16 cellular contexts compared by ENCODE assay signal in the genomic region with DNA sequence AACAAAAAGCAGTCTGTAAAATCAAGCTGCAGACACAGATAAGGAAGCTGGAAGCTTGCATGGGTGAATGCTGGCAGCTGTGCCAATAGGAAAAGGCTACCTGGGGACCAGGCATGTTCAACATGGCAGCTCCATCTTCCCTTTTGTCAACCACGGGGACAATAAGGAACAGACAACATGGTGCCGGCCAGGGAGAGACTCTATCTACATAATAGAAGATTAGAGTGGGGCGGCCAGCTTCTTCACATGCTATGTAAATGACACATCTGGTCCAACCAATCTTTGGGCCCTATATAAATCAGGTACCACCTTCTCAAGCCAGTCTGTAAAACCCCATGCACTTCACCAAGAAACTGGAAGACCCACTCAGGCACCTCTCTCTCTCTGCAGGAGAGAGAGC.
DNase-seq lines count a peak whose midpoint lies in the region; ATAC-seq and TF ChIP-seq lines count a peak whose summit lies in the region.
"Had no signal": no experiment of that assay in that cellular context is flagged by ENCODE, and none has a peak within 500 bp of the region (broad histone marks: within the 10 kb centered on the region; RNA-seq: fewer than 3 reads in every experiment).

No MANE protein-coding gene starts in this region.

- peaks cover 10% of the 10 kb centered on the region for H3K27me3 Mint-ChIP-seq in neural progenitor cell (ENCODE audit: insufficient read depth, low read depth)
- H3K27me3 Mint-ChIP-seq in activated naive CD8-positive, alpha-beta T cell treated with anti-CD3 and anti-CD28 coated beads, Interleukin-2, amount 50 U/mL, for 24 hours: peaks cover 8% of the 10 kb centered on the region

- H3K79me2 ChIP-seq in neural progenitor cell (ENCODE audit: low read depth): no peaks in the 10 kb centered on the region

- H3K27ac ChIP-seq in 22Rv1: peak overlapping the region; percentile 51; the same call in 1 of the 2 replicates
- H3K27ac ChIP-seq in neural progenitor cell: no peak overlapping the region
- H3K27ac ChIP-seq: A549, C4-2B, HL-60 had no signal

- no peaks in the 10 kb centered on the region for H3K36me3 ChIP-seq in NT2/D1 (ENCODE audit: insufficient read depth, insufficient read length, low read length)
- H3K36me3 ChIP-seq in neural progenitor cell: no peaks in the 10 kb centered on the region

- H3K9me3 ChIP-seq in NT2/D1 (ENCODE audit: insufficient read depth, low read length): no peaks in the 10 kb centered on the region
- no peaks in the 10 kb centered on the region for H3K9me3 ChIP-seq in neural progenitor cell (ENCODE audit: low read depth)
- H3K9me3 ChIP-seq: A549, Caco-2 had no signal

- DNase-seq in ELF-1 (ENCODE audit: low read depth, low spot score) (peak; percentile 6), NT2/D1 (ENCODE audit: low read depth, low spot score) (peak; percentile 46), neural progenitor cell (ENCODE audit: low spot score) (no peak), T-helper 1 cell (no peak), mucosa of gallbladder (ENCODE audit: low spot score) (no peak)
- DNase-seq in activated naive CD8-positive, alpha-beta T cell treated with anti-CD3 and anti-CD28 coated beads, Interleukin-2, amount 50 U/mL, for 24 hours: no peak
- DNase-seq: AML-193; Caco-2; CD4-positive, alpha-beta T cell; GDM1; GOT3; HCEC 1CT had no signal

- H3K9ac ChIP-seq in NT2/D1 (ENCODE audit: insufficient read length, low read depth) (no peak overlapping the region), neural progenitor cell (no peak overlapping the region)

- H3K4me2 ChIP-seq in neural progenitor cell: no peak overlapping the region
- H3K4me2 ChIP-seq: A549 had no signal

- H3F3A ChIP-seq in neural progenitor cell (ENCODE audit: low read depth): no peaks in the 10 kb centered on the region

- peak overlapping the region; percentile 57 for H2AFZ ChIP-seq in neural progenitor cell (replicated peaks)

- TF ChIP-seq CTCF in 22Rv1 (IDR thresholded peaks at IDR 0.05) (no peak), neural progenitor cell (IDR thresholded peaks at IDR 0.05) (no peak)

- peaks cover 14% of the 10 kb centered on the region for H3K4me1 Mint-ChIP-seq in neural progenitor cell
- no peaks in the 10 kb centered on the region for H3K4me1 Mint-ChIP-seq in activated naive CD8-positive, alpha-beta T cell treated with anti-CD3 and anti-CD28 coated beads, Interleukin-2, amount 50 U/mL, for 24 hours

- H4K20me1 ChIP-seq in neural progenitor cell (ENCODE audit: low read depth): no peaks in the 10 kb centered on the region

- H3K4me3 ChIP-seq in NT2/D1 (ENCODE audit: insufficient read length, low read depth): no peak overlapping the region
- no peak overlapping the region for H3K4me3 ChIP-seq in neural progenitor cell
- H3K4me3 ChIP-seq: A549 had no signal

- H3K27me3 ChIP-seq in NT2/D1 (ENCODE audit: insufficient read depth, insufficient read length) (no peaks in the 10 kb centered on the region), neural progenitor cell (no peaks in the 10 kb centered on the region)

- H3K4me1 ChIP-seq in NT2/D1 (ENCODE audit: insufficient read depth, insufficient read length) (peaks cover 6% of the 10 kb centered on the region), neural progenitor cell (peaks cover 4% of the 10 kb centered on the region)
- H3K4me1 ChIP-seq: A549, Caco-2 had no signal

- H3K4me3 Mint-ChIP-seq in neural progenitor cell: no peak overlapping the region
- H3K4me3 Mint-ChIP-seq in activated naive CD8-positive, alpha-beta T cell treated with anti-CD3 and anti-CD28 coated beads, Interleukin-2, amount 50 U/mL, for 24 hours: no peak overlapping the region
- H3K4me3 Mint-ChIP-seq: CD4-positive, alpha-beta T cell had no signal

- H3K27ac Mint-ChIP-seq in neural progenitor cell: no peak overlapping the region
- H3K27ac Mint-ChIP-seq in activated naive CD8-positive, alpha-beta T cell treated with anti-CD3 and anti-CD28 coated beads, Interleukin-2, amount 50 U/mL, for 24 hours: no peak overlapping the region
- H3K27ac Mint-ChIP-seq: CD4-positive, alpha-beta T cell had no signal

- H3K9me3 Mint-ChIP-seq in neural progenitor cell: no peaks in the 10 kb centered on the region
- peaks cover 9% of the 10 kb centered on the region for H3K9me3 Mint-ChIP-seq in activated naive CD8-positive, alpha-beta T cell treated with anti-CD3 and anti-CD28 coated beads, Interleukin-2, amount 50 U/mL, for 24 hours
- H3K9me3 Mint-ChIP-seq: CD4-positive, alpha-beta T cell had no signal

- no peaks in the 10 kb centered on the region for H3K36me3 Mint-ChIP-seq in neural progenitor cell
- H3K36me3 Mint-ChIP-seq in activated naive CD8-positive, alpha-beta T cell treated with anti-CD3 and anti-CD28 coated beads, Interleukin-2, amount 50 U/mL, for 24 hours (ENCODE audit: low read depth): peaks cover 1% of the 10 kb centered on the region

- no peak for ATAC-seq in activated naive CD8-positive, alpha-beta T cell treated with anti-CD3 and anti-CD28 coated beads, Interleukin-2, amount 50 U/mL, for 24 hours
- ATAC-seq: A549 had no signal

Comparison
In these comparisons a context has a peak if more than half of its experiments do, and no peak if none do; other contexts are left out.
1. DNase-seq: peak in ELF-1 (single experiment) and NT2/D1 (single experiment); none in neural progenitor cell (single experiment), T-helper 1 cell (0 of 5), activated naive CD8-positive, alpha-beta T cell treated with anti-CD3 and anti-CD28 coated beads, Interleukin-2, amount 50 U/mL, for 24 hours (single experiment) and mucosa of gallbladder (single experiment).